In the genomic region with DNA sequence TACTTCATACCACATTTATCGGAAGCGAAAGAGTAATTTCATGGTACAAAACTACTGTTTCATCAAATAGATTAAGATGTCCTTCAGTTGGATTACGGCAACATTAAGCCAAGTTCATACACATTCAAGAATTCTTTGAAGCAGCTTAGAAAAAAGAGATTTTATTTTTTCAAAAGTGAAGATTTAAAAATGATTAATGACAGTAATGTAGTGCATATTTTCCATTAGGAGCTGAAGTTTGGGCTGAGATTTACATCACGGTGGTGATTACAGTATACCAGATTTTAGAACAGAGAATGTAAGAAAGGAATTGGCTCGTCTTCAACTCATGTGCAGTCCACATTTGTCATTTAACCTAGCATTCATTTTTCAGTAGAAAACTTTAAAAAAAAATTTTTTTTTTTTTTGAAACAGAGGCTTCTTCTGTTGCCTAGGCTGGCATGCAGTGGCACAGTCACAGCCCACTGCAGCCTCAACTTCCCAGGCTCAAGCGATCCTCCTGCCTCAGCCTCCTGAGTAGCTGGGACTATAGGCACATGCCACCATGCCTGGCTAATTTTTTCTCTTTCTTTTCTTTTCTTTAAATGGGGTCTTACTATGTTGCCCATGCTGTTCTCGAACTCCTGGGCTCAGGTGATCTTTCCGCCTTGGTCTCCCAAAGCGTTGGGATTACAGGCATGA, we compare ENCODE assay signal across 12 cellular contexts. TPM values are rescaled to one million over a fixed set of nuclear protein-coding genes. Genes with fewer than 3 reads are reported as not detected.
DNase-seq lines count a peak whose midpoint lies in the region; ATAC-seq and TF ChIP-seq lines count a peak whose summit lies in the region.
"Had no signal": no experiment of that assay in that cellular context is flagged by ENCODE, and none has a peak within 500 bp of the region (broad histone marks: within the 10 kb centered on the region; RNA-seq: fewer than 3 reads in every experiment).

No MANE protein-coding gene starts in this region.

- ATAC-seq in activated T-cell treated with anti-CD3 and anti-CD28 coated beads, Interleukin-2, amount 50 U/mL, for 4 hours = no peak
- no peak for ATAC-seq in activated CD8-positive, alpha-beta T cell treated with anti-CD3 and anti-CD28 coated beads for 36 hours
- no peak for ATAC-seq in stimulated activated naive CD8-positive, alpha-beta T cell treated with anti-CD3 and anti-CD28 coated beads, Interleukin-15, amount 100 ng/mL, for 72 hours
- no peak for ATAC-seq in HG02642 (IDR thresholded peaks at IDR 0.05; ENCODE audit: poor library complexity, unreplicated experiment)

- no peak for TF ChIP-seq CTCF in activated CD8-positive, alpha-beta T cell treated with anti-CD3 and anti-CD28 coated beads for 36 hours (IDR thresholded peaks at IDR 0.05)
- TF ChIP-seq CTCF in fibroblast of mammary gland (conservative IDR thresholded peaks at IDR 0.05; ENCODE audit: control insufficient read depth, insufficient read depth, low read depth, low read length) = no peak

- DNase-seq in activated T-cell treated with anti-CD3 and anti-CD28 coated beads, Interleukin-2, amount 50 U/mL, for 4 hours = no peak
- DNase-seq in activated T-cell treated with anti-CD3 and anti-CD28 coated beads for 4 hours (no peak), fibroblast of mammary gland (ENCODE audit: low read depth) (peak; percentile 35), retina (no peak), NCI-H446 (lab: John Stamatoyannopoulos, UW) (no peak)
- DNase-seq in activated CD8-positive, alpha-beta T cell treated with anti-CD3 and anti-CD28 coated beads for 36 hours = no peak
- no peak for DNase-seq in stimulated activated naive CD8-positive, alpha-beta T cell treated with anti-CD3 and anti-CD28 coated beads, Interleukin-15, amount 100 ng/mL, for 72 hours
- DNase-seq: activated CD4-positive, alpha-beta T cell treated with anti-CD3 and anti-CD28 coated beads, Interleukin-2, amount 50 U/mL, for 1 hour; BE2C; KG1 had no signal

- no peaks in the 10 kb centered on the region for H3K9me3 Mint-ChIP-seq in activated T-cell treated with anti-CD3 and anti-CD28 coated beads, Interleukin-2, amount 50 U/mL, for 4 hours
- H3K9me3 Mint-ChIP-seq in activated CD8-positive, alpha-beta T cell treated with anti-CD3 and anti-CD28 coated beads for 36 hours = no peaks in the 10 kb centered on the region
- no peaks in the 10 kb centered on the region for H3K9me3 Mint-ChIP-seq in stimulated activated naive CD8-positive, alpha-beta T cell treated with anti-CD3 and anti-CD28 coated beads, Interleukin-15, amount 100 ng/mL, for 72 hours

- H3K4me3 Mint-ChIP-seq in activated T-cell treated with anti-CD3 and anti-CD28 coated beads, Interleukin-2, amount 50 U/mL, for 4 hours = peak overlapping the region; percentile 90
- H3K4me3 Mint-ChIP-seq in activated CD8-positive, alpha-beta T cell treated with anti-CD3 and anti-CD28 coated beads for 36 hours = peak overlapping the region; percentile 91
- H3K4me3 Mint-ChIP-seq in stimulated activated naive CD8-positive, alpha-beta T cell treated with anti-CD3 and anti-CD28 coated beads, Interleukin-15, amount 100 ng/mL, for 72 hours = peak overlapping the region; percentile 74 to 83

- H3K36me3 Mint-ChIP-seq in activated T-cell treated with anti-CD3 and anti-CD28 coated beads, Interleukin-2, amount 50 U/mL, for 4 hours (ENCODE audit: insufficient read depth) = no peaks in the 10 kb centered on the region
- peaks cover 7% of the 10 kb centered on the region for H3K36me3 Mint-ChIP-seq in activated CD8-positive, alpha-beta T cell treated with anti-CD3 and anti-CD28 coated beads for 36 hours (ENCODE audit: low read depth)

- H3K27ac Mint-ChIP-seq in activated CD8-positive, alpha-beta T cell treated with anti-CD3 and anti-CD28 coated beads for 36 hours = peak overlapping the region; percentile 85
- H3K27ac Mint-ChIP-seq in stimulated activated naive CD8-positive, alpha-beta T cell treated with anti-CD3 and anti-CD28 coated beads, Interleukin-15, amount 100 ng/mL, for 72 hours = peak overlapping the region; percentile 42 to 51

- CTCF ChIA-PET in activated CD8-positive, alpha-beta T cell treated with anti-CD3 and anti-CD28 coated beads for 36 hours (lab: Charles Lee) = interaction anchor here (0.6 to 3.7 kb wide), 7 partner anchors 10 to 227 kb away, joined by 3 to 25 read pairs (median 4); no protein-coding TSS in a partner anchor

- H3K4me1 Mint-ChIP-seq in activated T-cell treated with anti-CD3 and anti-CD28 coated beads, Interleukin-2, amount 50 U/mL, for 4 hours (ENCODE audit: low read depth) = peaks cover 49% of the 10 kb centered on the region
- H3K4me1 Mint-ChIP-seq in activated CD8-positive, alpha-beta T cell treated with anti-CD3 and anti-CD28 coated beads for 36 hours (ENCODE audit: low read depth) = peaks cover 46% of the 10 kb centered on the region
- peaks cover 70% of the 10 kb centered on the region for H3K4me1 Mint-ChIP-seq in stimulated activated naive CD8-positive, alpha-beta T cell treated with anti-CD3 and anti-CD28 coated beads, Interleukin-15, amount 100 ng/mL, for 72 hours

- peak overlapping the region; percentile 64 for H3K4me3 ChIP-seq in fibroblast of mammary gland (ENCODE audit: control insufficient read depth, low read depth, low read length)
- H3K4me3 ChIP-seq: mucosa of descending colon had no signal

- intact Hi-C loops in activated CD8-positive, alpha-beta T cell treated with anti-CD3 and anti-CD28 coated beads for 36 hours (cut with micrococcal nuclease) = loop anchor here (5.0 kb wide), 2 partner anchors 44 to 89 kb away; no protein-coding TSS in a partner anchor

- POLR2A ChIA-PET in activated CD8-positive, alpha-beta T cell treated with anti-CD3 and anti-CD28 coated beads for 36 hours (lab: Charles Lee) = interaction anchor here (1.1 to 2.8 kb wide), 4 partner anchors 21 to 43 kb away, joined by 4 to 13 read pairs (median 7); no protein-coding TSS in a partner anchor

- no peaks in the 10 kb centered on the region for H3K27me3 Mint-ChIP-seq in activated T-cell treated with anti-CD3 and anti-CD28 coated beads, Interleukin-2, amount 50 U/mL, for 4 hours (ENCODE audit: low read depth)
- no peaks in the 10 kb centered on the region for H3K27me3 Mint-ChIP-seq in activated CD8-positive, alpha-beta T cell treated with anti-CD3 and anti-CD28 coated beads for 36 hours
- H3K27me3 Mint-ChIP-seq in stimulated activated naive CD8-positive, alpha-beta T cell treated with anti-CD3 and anti-CD28 coated beads, Interleukin-15, amount 100 ng/mL, for 72 hours = peaks cover 15% of the 10 kb centered on the region

RNA-seq across cellular contexts. Expression of a gene that starts 1.9 kb away (rescaled TPM):
- 10 to 100 TPM; 22.9 to 27.8 (median 24.2) TPM for total RNA-seq in activated T-cell treated with anti-CD3 and anti-CD28 coated beads, Interleukin-2, amount 50 U/mL, for 4 hours
- 10 to 100 TPM; 27.7 to 28.5 TPM for total RNA-seq in activated CD8-positive, alpha-beta T cell treated with anti-CD3 and anti-CD28 coated beads for 36 hours
